14 cellular contexts compared by ENCODE assay signal in genomic region chr9:97938081-97938644, GRCh38. TPM values are rescaled to one million over a fixed set of nuclear protein-coding genes. Genes with fewer than 3 reads are reported as not detected.
A peak's percentile ranks its signal among the peaks of the same experiment; 100 is the strongest.
DNase-seq lines count a peak whose midpoint lies in the region; ATAC-seq and TF ChIP-seq lines count a peak whose summit lies in the region.
"Had no signal": no experiment of that assay in that cellular context is flagged by ENCODE, and none has a peak within 500 bp of the region (broad histone marks: within the 10 kb centered on the region; RNA-seq: fewer than 3 reads in every experiment).

Gene HEMGN, minus strand, starts transcription at chr9:97938172. Its CDS starts 36 bp downstream, at chr9:97938136.

- 51 to 56% methylated on average over 3 of the region's 3 CpGs for WGBS in upper lobe of left lung, 2 donors

- peak within 1 kb of the TSS; percentile 16 for H3K4me3 Mint-ChIP-seq in activated naive CD8-positive, alpha-beta T cell treated with anti-CD3 and anti-CD28 coated beads for 36 hours

- H3K4me1 Mint-ChIP-seq in activated naive CD8-positive, alpha-beta T cell treated with anti-CD3 and anti-CD28 coated beads for 36 hours, result peaks cover 22% of the 10 kb centered on the region

- H3K36me3 ChIP-seq in BLaER1 (no peaks in the 10 kb centered on the region), upper lobe of left lung (no peaks in the 10 kb centered on the region)
- H3K36me3 ChIP-seq: SJSA1 had no signal

- H3K9me3 Mint-ChIP-seq in activated naive CD8-positive, alpha-beta T cell treated with anti-CD3 and anti-CD28 coated beads for 36 hours, result no peaks in the 10 kb centered on the region

- H3K9ac ChIP-seq in BLaER1, result no peak within 1 kb of the TSS

- no peaks in the 10 kb centered on the region for H4K20me1 ChIP-seq in BLaER1

- H3K9me3 ChIP-seq in BLaER1 (no peaks in the 10 kb centered on the region), upper lobe of left lung (no peaks in the 10 kb centered on the region)
- H3K9me3 ChIP-seq: SJSA1 had no signal

- peak within 1 kb of the TSS; percentile 76 for H3K27ac Mint-ChIP-seq in activated naive CD8-positive, alpha-beta T cell treated with anti-CD3 and anti-CD28 coated beads for 36 hours

- peaks cover 12% of the 10 kb centered on the region for H3K4me1 ChIP-seq in BLaER1
- H3K4me1 ChIP-seq in upper lobe of left lung, result no peaks in the 10 kb centered on the region
- H3K4me1 ChIP-seq: SJSA1 had no signal

- no peak for TF ChIP-seq POLR2A in upper lobe of left lung (IDR thresholded peaks at IDR 0.05)

- H3K27me3 ChIP-seq in BLaER1 (no peaks in the 10 kb centered on the region), upper lobe of left lung (no peaks in the 10 kb centered on the region)

- DNase-seq in OCI-M1 (lab: John Stamatoyannopoulos, UW) (peak; percentile 93), upper lobe of left lung (no peak), GM03348 (ENCODE audit: low spot score) (no peak), GOT3 (lab: John Stamatoyannopoulos, UW) (no peak)
- DNase-seq in activated naive CD8-positive, alpha-beta T cell treated with anti-CD3 and anti-CD28 coated beads for 36 hours, result no peak
- DNase-seq: C1 segment of cervical spinal cord, kidney, NCI-H2029 treated with DMSO at 0.1 percent for 48 hours had no signal

- peak; percentile 60 for ATAC-seq in GM19463 (IDR thresholded peaks at IDR 0.05; ENCODE audit: unreplicated experiment)
- no peak for ATAC-seq in upper lobe of left lung (ENCODE audit: low FRiP score in 2 of 2)
- no peak for ATAC-seq in GM18858 (IDR thresholded peaks at IDR 0.05; ENCODE audit: unreplicated experiment)

- no peak for TF ChIP-seq CTCF in upper lobe of left lung (IDR thresholded peaks at IDR 0.05)

- H3K4me2 ChIP-seq in BLaER1, result peak within 1 kb of the TSS; percentile 54

- no peaks in the 10 kb centered on the region for H3K36me3 Mint-ChIP-seq in activated naive CD8-positive, alpha-beta T cell treated with anti-CD3 and anti-CD28 coated beads for 36 hours

- no peak within 1 kb of the TSS for H3K4me3 ChIP-seq in BLaER1
- H3K4me3 ChIP-seq in upper lobe of left lung, result no peak within 1 kb of the TSS
- H3K4me3 ChIP-seq: SJSA1 had no signal

- no peak for TF ChIP-seq EP300 in upper lobe of left lung (IDR thresholded peaks at IDR 0.05)

- H3K27me3 Mint-ChIP-seq in activated naive CD8-positive, alpha-beta T cell treated with anti-CD3 and anti-CD28 coated beads for 36 hours, result no peaks in the 10 kb centered on the region

- H3K27ac ChIP-seq in BLaER1, result no peak within 1 kb of the TSS
- H3K27ac ChIP-seq in upper lobe of left lung, result no peak within 1 kb of the TSS
- H3K27ac ChIP-seq: epithelial cell of prostate, SJSA1 had no signal

RNA-seq across cellular contexts. Expression of gene HEMGN, which starts in this region (rescaled TPM):
- 1 to 10 TPM; 1.9 to 2.6 TPM for total RNA-seq in activated naive CD8-positive, alpha-beta T cell treated with anti-CD3 and anti-CD28 coated beads for 36 hours
- total RNA-seq in upper lobe of left lung, result 1 to 10 TPM in 2 of 6 donors, under 1 TPM in 4; 0.26 to 3.0 (median 0.51) TPM
- total RNA-seq: pulmonary artery endothelial cell, SJSA1 had no signal
